ENCODE assay signal across 9 cellular contexts in genomic region chr12:26768611-26769603, GRCh38.
DNase-seq lines count a peak whose midpoint lies in the region; ATAC-seq lines count a peak whose summit lies in the region.
"Had no signal": no experiment of that assay in that cellular context is flagged by ENCODE, and none has a peak within 500 bp of the region (broad histone marks: within the 10 kb centered on the region; RNA-seq: fewer than 3 reads in every experiment).

No MANE protein-coding gene starts in this region.

- no peak overlapping the region for H3K27ac Mint-ChIP-seq in stimulated activated effector memory CD8-positive, alpha-beta T cell treated with anti-CD3 and anti-CD28 coated beads, Interleukin-12 subunit alpha, Interleukin-12 subunit beta, amount 100 ng/mL, for 72 hours
- H3K27ac Mint-ChIP-seq in activated T-helper 1 cell treated with anti-CD3 and anti-CD28 coated beads, Interleukin-12 subunit alpha, Interleukin-12 subunit beta, Interleukin-2, Interleukin-4 antibody, amounts not matched to agents 30 ng/mL and 10 ng/mL and 1 ng/mL, durations not matched to agents 14 hours and 24 hours and 36 hours = no peak overlapping the region

- H3K36me3 Mint-ChIP-seq in stimulated activated effector memory CD8-positive, alpha-beta T cell treated with anti-CD3 and anti-CD28 coated beads, Interleukin-12 subunit alpha, Interleukin-12 subunit beta, amount 100 ng/mL, for 72 hours = peaks cover 4% of the 10 kb centered on the region
- peaks cover 19% of the 10 kb centered on the region for H3K36me3 Mint-ChIP-seq in activated T-helper 1 cell treated with anti-CD3 and anti-CD28 coated beads, Interleukin-12 subunit alpha, Interleukin-12 subunit beta, Interleukin-2, Interleukin-4 antibody, amounts not matched to agents 30 ng/mL and 10 ng/mL and 1 ng/mL, durations not matched to agents 14 hours and 24 hours and 36 hours (ENCODE audit: low read depth)

- peak overlapping the region; percentile 51 for H3K27ac ChIP-seq in KOPT-K1 (ENCODE audit: low read depth, low read length, poor library complexity, severe bottlenecking)

- ATAC-seq in GM18498 (IDR thresholded peaks at IDR 0.05; ENCODE audit: unreplicated experiment) = peak; percentile 70
- peak; percentile 64 for ATAC-seq in GM21619 (IDR thresholded peaks at IDR 0.05; ENCODE audit: unreplicated experiment)
- peak; percentile 79 for ATAC-seq in left lobe of liver
- ATAC-seq in stimulated activated effector memory CD8-positive, alpha-beta T cell treated with anti-CD3 and anti-CD28 coated beads, Interleukin-12 subunit alpha, Interleukin-12 subunit beta, amount 100 ng/mL, for 72 hours = no peak

- DNase-seq in left lobe of liver (ENCODE audit: low spot score) = peak; percentile 50
- DNase-seq in activated T-cell treated with anti-CD3 and anti-CD28 coated beads, Interleukin-2, amount 50 U/mL, for 1 hour = no peak
- DNase-seq in UCSD-AML1 (lab: John Stamatoyannopoulos, UW; ENCODE audit: unreplicated experiment) = no peak
- DNase-seq in stimulated activated effector memory CD8-positive, alpha-beta T cell treated with anti-CD3 and anti-CD28 coated beads, Interleukin-12 subunit alpha, Interleukin-12 subunit beta, amount 100 ng/mL, for 72 hours (ENCODE audit: low spot score in 2 of 2) = no peak
- no peak for DNase-seq in activated T-helper 1 cell treated with anti-CD3 and anti-CD28 coated beads, Interleukin-12 subunit alpha, Interleukin-12 subunit beta, Interleukin-2, Interleukin-4 antibody, amounts not matched to agents 30 ng/mL and 10 ng/mL and 1 ng/mL, durations not matched to agents 14 hours and 24 hours and 36 hours (ENCODE audit: low spot score)
- DNase-seq: NCI-H1694 treated with DMSO at 0.1 percent for 48 hours had no signal

- no peak overlapping the region for H3K4me3 Mint-ChIP-seq in stimulated activated effector memory CD8-positive, alpha-beta T cell treated with anti-CD3 and anti-CD28 coated beads, Interleukin-12 subunit alpha, Interleukin-12 subunit beta, amount 100 ng/mL, for 72 hours
- H3K4me3 Mint-ChIP-seq in activated T-helper 1 cell treated with anti-CD3 and anti-CD28 coated beads, Interleukin-12 subunit alpha, Interleukin-12 subunit beta, Interleukin-2, Interleukin-4 antibody, amounts not matched to agents 30 ng/mL and 10 ng/mL and 1 ng/mL, durations not matched to agents 14 hours and 24 hours and 36 hours = no peak overlapping the region

- intact Hi-C loops in activated T-helper 1 cell treated with anti-CD3 and anti-CD28 coated beads, Interleukin-12 subunit alpha, Interleukin-12 subunit beta, Interleukin-2, Interleukin-4 antibody, amounts not matched to agents 30 ng/mL and 10 ng/mL and 1 ng/mL, durations not matched to agents 14 hours and 24 hours and 36 hours (cut with micrococcal nuclease) = no loop called here

- no peaks in the 10 kb centered on the region for H3K36me3 ChIP-seq in KOPT-K1 (ENCODE audit: insufficient read depth, low read length)

- H3K9me3 Mint-ChIP-seq in stimulated activated effector memory CD8-positive, alpha-beta T cell treated with anti-CD3 and anti-CD28 coated beads, Interleukin-12 subunit alpha, Interleukin-12 subunit beta, amount 100 ng/mL, for 72 hours = no peaks in the 10 kb centered on the region
- peaks cover 6% of the 10 kb centered on the region for H3K9me3 Mint-ChIP-seq in activated T-helper 1 cell treated with anti-CD3 and anti-CD28 coated beads, Interleukin-12 subunit alpha, Interleukin-12 subunit beta, Interleukin-2, Interleukin-4 antibody, amounts not matched to agents 30 ng/mL and 10 ng/mL and 1 ng/mL, durations not matched to agents 14 hours and 24 hours and 36 hours

- H3K27me3 Mint-ChIP-seq in activated T-helper 1 cell treated with anti-CD3 and anti-CD28 coated beads, Interleukin-12 subunit alpha, Interleukin-12 subunit beta, Interleukin-2, Interleukin-4 antibody, amounts not matched to agents 30 ng/mL and 10 ng/mL and 1 ng/mL, durations not matched to agents 14 hours and 24 hours and 36 hours (ENCODE audit: insufficient read depth) = no peaks in the 10 kb centered on the region

- peaks cover 17% of the 10 kb centered on the region for H3K4me1 Mint-ChIP-seq in stimulated activated effector memory CD8-positive, alpha-beta T cell treated with anti-CD3 and anti-CD28 coated beads, Interleukin-12 subunit alpha, Interleukin-12 subunit beta, amount 100 ng/mL, for 72 hours
- H3K4me1 Mint-ChIP-seq in activated T-helper 1 cell treated with anti-CD3 and anti-CD28 coated beads, Interleukin-12 subunit alpha, Interleukin-12 subunit beta, Interleukin-2, Interleukin-4 antibody, amounts not matched to agents 30 ng/mL and 10 ng/mL and 1 ng/mL, durations not matched to agents 14 hours and 24 hours and 36 hours (ENCODE audit: low read depth) = peaks cover 32% of the 10 kb centered on the region

- no peaks in the 10 kb centered on the region for H3K9me3 ChIP-seq in KOPT-K1 (ENCODE audit: insufficient read depth, low read length, poor library complexity, severe bottlenecking)
